Comparison of ENCODE assay signal across 1 cellular context in the genomic region with DNA sequence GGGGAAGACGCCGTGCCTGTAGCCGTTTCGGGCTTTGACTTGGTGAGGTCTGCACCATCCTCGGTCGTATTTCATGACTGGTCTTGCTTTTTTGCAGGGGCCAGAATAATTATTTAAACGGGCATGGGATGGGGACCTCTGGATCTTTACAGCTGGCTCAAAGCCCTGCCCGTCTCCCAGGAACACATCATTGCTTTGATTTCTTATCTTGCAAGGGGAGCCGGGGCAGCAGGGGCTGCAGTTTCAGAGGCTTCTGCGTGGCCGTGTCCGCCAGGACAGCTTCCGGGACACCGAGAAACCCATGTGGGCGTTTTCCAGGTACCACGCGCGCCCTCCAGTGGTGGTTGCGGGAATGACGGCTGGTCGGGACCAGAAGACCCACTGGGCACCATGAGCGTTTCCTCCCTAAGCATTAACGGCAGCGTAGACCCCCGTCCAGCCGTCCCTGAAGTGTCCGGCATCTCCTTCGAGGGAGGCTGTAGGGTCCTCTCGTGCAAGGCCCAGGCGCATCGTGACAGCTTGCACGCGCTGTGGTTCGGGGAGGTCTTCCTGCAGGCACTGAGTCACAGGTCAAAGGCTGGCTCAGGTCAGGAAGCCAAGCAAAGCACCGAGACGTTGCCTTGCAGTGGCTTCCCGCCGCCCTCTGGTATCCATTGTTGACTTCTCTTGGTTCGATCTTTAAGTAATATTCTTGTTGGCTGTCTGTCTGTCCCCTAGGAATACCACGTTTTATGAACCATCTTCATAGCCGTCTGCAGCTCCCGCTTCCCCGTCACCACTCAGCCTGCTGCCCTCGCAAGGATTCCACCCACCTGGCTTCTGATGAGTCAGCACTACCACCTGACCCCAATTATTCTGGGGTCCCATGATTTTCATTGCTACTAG.
TF ChIP-seq lines count a peak whose summit lies in the region.

No MANE protein-coding gene starts in this region.

TF ChIP-seq in K562, 482 proteins besides CTCF, POLR2A, EP300 and RAD21 (continues in another document):
- TF ChIP-seq SMC3 (conservative IDR thresholded peaks at IDR 0.05; ENCODE audit: insufficient read depth, low read depth, low read length) (peak; percentile 62; the same call in 1 of the 2 replicates), SMARCE1 (IDR thresholded peaks at IDR 0.05) (peak; percentile 48; the same call in 1 of the 2 replicates), ZNF316 (IDR thresholded peaks at IDR 0.05) (peak; percentile 96), EHMT2 (IDR thresholded peaks at IDR 0.05) (0 out of 2 replicates have a peak, but pooled peaks have one; percentile 32), HNRNPLL (IDR thresholded peaks at IDR 0.05; ENCODE audit: low read depth, low read length, poor library complexity, severe bottlenecking) (peak; percentile 2), SUPT5H (IDR thresholded peaks at IDR 0.05) (peak; percentile 28; the same call in 1 of the 2 replicates), ZC3H11A (IDR thresholded peaks at IDR 0.05; ENCODE audit: low read depth, low read length) (no peak), NONO (IDR thresholded peaks at IDR 0.05; ENCODE audit: low read depth in 2 of 2, low read length in 1 of 2) (peak in 1 of 2 experiments; percentile 10; a peak in 1 of 4 replicates), MYC (IDR thresholded peaks at IDR 0.05; ENCODE audit: low read depth, low read length) (peak; percentile 78), MYC (CRISPR knock-in tag; IDR thresholded peaks at IDR 0.05; ENCODE audit: borderline replicate concordance, low read depth) (no peak), ZFPM2 (CRISPR knock-in tag; IDR thresholded peaks at IDR 0.05) (no peak), ZBTB17 (CRISPR knock-in tag; IDR thresholded peaks at IDR 0.05) (no peak), YY1 (IDR thresholded peaks at IDR 0.05; ENCODE audit: borderline replicate concordance in 1 of 3, control insufficient read depth in 1 of 3, extremely low read depth in 1 of 3, insufficient read depth in 3 of 3, insufficient read length in 1 of 3, insufficient replicate concordance in 2 of 3, low read depth in 1 of 3, low read length in 2 of 3) (peak in 2 of 3 experiments; percentile 23 to 40), KLF16 (IDR thresholded peaks at IDR 0.05) (peak; percentile 69; the same call in 1 of the 2 replicates), XRCC5 (IDR thresholded peaks at IDR 0.05; ENCODE audit: low read depth, low read length) (0 out of 2 replicates have a peak, but pooled peaks have one; percentile 47), POLR2G (IDR thresholded peaks at IDR 0.05; ENCODE audit: low read depth, low read length) (peak; percentile 70), KDM1A (IDR thresholded peaks at IDR 0.05) (no peak), ZNF354B (CRISPR knock-in tag; IDR thresholded peaks at IDR 0.05) (no peak), CTBP1 (IDR thresholded peaks at IDR 0.05; ENCODE audit: borderline replicate concordance) (peak; percentile 74), C11orf30 (IDR thresholded peaks at IDR 0.05; ENCODE audit: low read depth) (peak; percentile 89), BHLHE40 (IDR thresholded peaks at IDR 0.05; ENCODE audit: low read length) (peak; percentile 63; the same call in 1 of the 2 replicates), CC2D1A (IDR thresholded peaks at IDR 0.05) (peak; percentile 40; the same call in 1 of the 2 replicates), ATF7 (IDR thresholded peaks at IDR 0.05) (0 out of 2 replicates have a peak, but pooled peaks have one; percentile 21), NFIX (CRISPR knock-in tag; IDR thresholded peaks at IDR 0.05; ENCODE audit: low read depth) (no peak), GABPA (tag; conservative IDR thresholded peaks at IDR 0.05; ENCODE audit: low read depth) (peak; percentile 67), HEY1 (CRISPR knock-in tag; IDR thresholded peaks at IDR 0.05; ENCODE audit: borderline replicate concordance) (no peak), JUN (IDR thresholded peaks at IDR 0.05; ENCODE audit: borderline replicate concordance, low read depth, low read length) (peak; percentile 4; the same call in 1 of the 2 replicates), JUN (CRISPR knock-in tag; IDR thresholded peaks at IDR 0.05; ENCODE audit: borderline replicate concordance) (0 out of 2 replicates have a peak, but pooled peaks have one; percentile 20), ZSCAN32 (CRISPR knock-in tag; IDR thresholded peaks at IDR 0.05) (no peak), MAFK (IDR thresholded peaks at IDR 0.05; ENCODE audit: low read length) (peak; percentile 67; the same call in 1 of the 2 replicates), RBM25 (IDR thresholded peaks at IDR 0.05; ENCODE audit: low read depth, low read length, severe bottlenecking) (no peak), ATF1 (CRISPR knock-in tag; IDR thresholded peaks at IDR 0.05) (no peak), ATF1 (tag; IDR thresholded peaks at IDR 0.05) (peak; percentile 11; the same call in 1 of the 2 replicates), MAFG (tag; conservative IDR thresholded peaks at IDR 0.05) (peak; percentile 69), ETV5 (CRISPR knock-in tag; IDR thresholded peaks at IDR 0.05; ENCODE audit: low read depth) (peak; percentile 74; the same call in 1 of the 2 replicates), L3MBTL2 (IDR thresholded peaks at IDR 0.05) (peak; percentile 67), FOXA3 (CRISPR knock-in tag; conservative IDR thresholded peaks at IDR 0.05 in 1 of 2, IDR thresholded peaks at IDR 0.05 in 1 of 2) (0 out of 4 replicates have a peak, but pooled peaks of 1 of the 2 experiments have one; percentile 30), STAG1 (CRISPR knock-in tag; IDR thresholded peaks at IDR 0.05; ENCODE audit: borderline replicate concordance) (peak; percentile 71), JUND (IDR thresholded peaks at IDR 0.05; ENCODE audit: borderline replicate concordance, low read depth, low read length) (peak; percentile 47), JUND (tag; IDR thresholded peaks at IDR 0.05; ENCODE audit: borderline replicate concordance, low read depth, low read length) (no peak; the same call in 2 of the 3 replicates), ZNF165 (CRISPR knock-in tag; IDR thresholded peaks at IDR 0.05; ENCODE audit: borderline replicate concordance) (no peak), FOXK2 (conservative IDR thresholded peaks at IDR 0.05 in 1 of 2, IDR thresholded peaks at IDR 0.05 in 1 of 2; ENCODE audit: low read depth in 2 of 2) (0 out of 4 replicates have a peak, but pooled peaks of 1 of the 2 experiments have one; percentile 15), ZBTB7A (IDR thresholded peaks at IDR 0.05; ENCODE audit: borderline replicate concordance, control insufficient read depth, low read depth, low read length) (peak; percentile 81; the same call in 1 of the 2 replicates), ESRRA (IDR thresholded peaks at IDR 0.05; ENCODE audit: borderline replicate concordance, low read depth) (peak; percentile 35; the same call in 1 of the 2 replicates), CREM (IDR thresholded peaks at IDR 0.05; ENCODE audit: low read depth) (peak; percentile 44; the same call in 1 of the 2 replicates), SMARCA4 (IDR thresholded peaks at IDR 0.05) (peak; percentile 22; the same call in 1 of the 2 replicates), ZEB2 (IDR thresholded peaks at IDR 0.05) (no peak), CBX3 (IDR thresholded peaks at IDR 0.05; ENCODE audit: borderline replicate concordance in 1 of 2, low read length in 2 of 2) (no peak; a peak in 1 of 3 replicates), CBFB (CRISPR knock-in tag; IDR thresholded peaks at IDR 0.05) (peak; percentile 74; the same call in 1 of the 2 replicates), FOXJ3 (CRISPR knock-in tag; IDR thresholded peaks at IDR 0.05) (no peak)
- TF ChIP-seq, protein P1, sequence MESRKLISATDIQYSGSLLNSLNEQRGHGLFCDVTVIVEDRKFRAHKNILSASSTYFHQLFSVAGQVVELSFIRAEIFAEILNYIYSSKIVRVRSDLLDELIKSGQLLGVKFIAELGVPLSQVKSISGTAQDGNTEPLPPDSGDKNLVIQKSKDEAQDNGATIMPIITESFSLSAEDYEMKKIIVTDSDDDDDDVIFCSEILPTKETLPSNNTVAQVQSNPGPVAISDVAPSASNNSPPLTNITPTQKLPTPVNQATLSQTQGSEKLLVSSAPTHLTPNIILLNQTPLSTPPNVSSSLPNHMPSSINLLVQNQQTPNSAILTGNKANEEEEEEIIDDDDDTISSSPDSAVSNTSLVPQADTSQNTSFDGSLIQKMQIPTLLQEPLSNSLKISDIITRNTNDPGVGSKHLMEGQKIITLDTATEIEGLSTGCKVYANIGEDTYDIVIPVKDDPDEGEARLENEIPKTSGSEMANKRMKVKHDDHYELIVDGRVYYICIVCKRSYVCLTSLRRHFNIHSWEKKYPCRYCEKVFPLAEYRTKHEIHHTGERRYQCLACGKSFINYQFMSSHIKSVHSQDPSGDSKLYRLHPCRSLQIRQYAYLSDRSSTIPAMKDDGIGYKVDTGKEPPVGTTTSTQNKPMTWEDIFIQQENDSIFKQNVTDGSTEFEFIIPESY (CRISPR knock-in tag; IDR thresholded peaks at IDR 0.05) = 0 out of 2 replicates have a peak, but pooled peaks have one; percentile 74
- TF ChIP-seq, protein P2, sequence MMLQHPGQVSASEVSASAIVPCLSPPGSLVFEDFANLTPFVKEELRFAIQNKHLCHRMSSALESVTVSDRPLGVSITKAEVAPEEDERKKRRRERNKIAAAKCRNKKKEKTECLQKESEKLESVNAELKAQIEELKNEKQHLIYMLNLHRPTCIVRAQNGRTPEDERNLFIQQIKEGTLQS (IDR thresholded peaks at IDR 0.05) = peak; percentile 45
- TF ChIP-seq, protein P2 (CRISPR knock-in tag; conservative IDR thresholded peaks at IDR 0.05) = 0 out of 2 replicates have a peak, but pooled peaks have one; percentile 74
- TF ChIP-seq, protein P3, sequence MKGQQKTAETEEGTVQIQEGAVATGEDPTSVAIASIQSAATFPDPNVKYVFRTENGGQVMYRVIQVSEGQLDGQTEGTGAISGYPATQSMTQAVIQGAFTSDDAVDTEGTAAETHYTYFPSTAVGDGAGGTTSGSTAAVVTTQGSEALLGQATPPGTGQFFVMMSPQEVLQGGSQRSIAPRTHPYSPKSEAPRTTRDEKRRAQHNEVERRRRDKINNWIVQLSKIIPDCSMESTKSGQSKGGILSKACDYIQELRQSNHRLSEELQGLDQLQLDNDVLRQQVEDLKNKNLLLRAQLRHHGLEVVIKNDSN (CRISPR knock-in tag; IDR thresholded peaks at IDR 0.05) = peak; percentile 39; the same call in 1 of the 2 replicates
- TF ChIP-seq, protein P4, sequence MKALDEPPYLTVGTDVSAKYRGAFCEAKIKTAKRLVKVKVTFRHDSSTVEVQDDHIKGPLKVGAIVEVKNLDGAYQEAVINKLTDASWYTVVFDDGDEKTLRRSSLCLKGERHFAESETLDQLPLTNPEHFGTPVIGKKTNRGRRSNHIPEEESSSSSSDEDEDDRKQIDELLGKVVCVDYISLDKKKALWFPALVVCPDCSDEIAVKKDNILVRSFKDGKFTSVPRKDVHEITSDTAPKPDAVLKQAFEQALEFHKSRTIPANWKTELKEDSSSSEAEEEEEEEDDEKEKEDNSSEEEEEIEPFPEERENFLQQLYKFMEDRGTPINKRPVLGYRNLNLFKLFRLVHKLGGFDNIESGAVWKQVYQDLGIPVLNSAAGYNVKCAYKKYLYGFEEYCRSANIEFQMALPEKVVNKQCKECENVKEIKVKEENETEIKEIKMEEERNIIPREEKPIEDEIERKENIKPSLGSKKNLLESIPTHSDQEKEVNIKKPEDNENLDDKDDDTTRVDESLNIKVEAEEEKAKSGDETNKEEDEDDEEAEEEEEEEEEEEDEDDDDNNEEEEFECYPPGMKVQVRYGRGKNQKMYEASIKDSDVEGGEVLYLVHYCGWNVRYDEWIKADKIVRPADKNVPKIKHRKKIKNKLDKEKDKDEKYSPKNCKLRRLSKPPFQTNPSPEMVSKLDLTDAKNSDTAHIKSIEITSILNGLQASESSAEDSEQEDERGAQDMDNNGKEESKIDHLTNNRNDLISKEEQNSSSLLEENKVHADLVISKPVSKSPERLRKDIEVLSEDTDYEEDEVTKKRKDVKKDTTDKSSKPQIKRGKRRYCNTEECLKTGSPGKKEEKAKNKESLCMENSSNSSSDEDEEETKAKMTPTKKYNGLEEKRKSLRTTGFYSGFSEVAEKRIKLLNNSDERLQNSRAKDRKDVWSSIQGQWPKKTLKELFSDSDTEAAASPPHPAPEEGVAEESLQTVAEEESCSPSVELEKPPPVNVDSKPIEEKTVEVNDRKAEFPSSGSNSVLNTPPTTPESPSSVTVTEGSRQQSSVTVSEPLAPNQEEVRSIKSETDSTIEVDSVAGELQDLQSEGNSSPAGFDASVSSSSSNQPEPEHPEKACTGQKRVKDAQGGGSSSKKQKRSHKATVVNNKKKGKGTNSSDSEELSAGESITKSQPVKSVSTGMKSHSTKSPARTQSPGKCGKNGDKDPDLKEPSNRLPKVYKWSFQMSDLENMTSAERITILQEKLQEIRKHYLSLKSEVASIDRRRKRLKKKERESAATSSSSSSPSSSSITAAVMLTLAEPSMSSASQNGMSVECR (CRISPR knock-in tag; IDR thresholded peaks at IDR 0.05) = 0 out of 2 replicates have a peak, but pooled peaks have one; percentile 49
- TF ChIP-seq, protein P5, sequence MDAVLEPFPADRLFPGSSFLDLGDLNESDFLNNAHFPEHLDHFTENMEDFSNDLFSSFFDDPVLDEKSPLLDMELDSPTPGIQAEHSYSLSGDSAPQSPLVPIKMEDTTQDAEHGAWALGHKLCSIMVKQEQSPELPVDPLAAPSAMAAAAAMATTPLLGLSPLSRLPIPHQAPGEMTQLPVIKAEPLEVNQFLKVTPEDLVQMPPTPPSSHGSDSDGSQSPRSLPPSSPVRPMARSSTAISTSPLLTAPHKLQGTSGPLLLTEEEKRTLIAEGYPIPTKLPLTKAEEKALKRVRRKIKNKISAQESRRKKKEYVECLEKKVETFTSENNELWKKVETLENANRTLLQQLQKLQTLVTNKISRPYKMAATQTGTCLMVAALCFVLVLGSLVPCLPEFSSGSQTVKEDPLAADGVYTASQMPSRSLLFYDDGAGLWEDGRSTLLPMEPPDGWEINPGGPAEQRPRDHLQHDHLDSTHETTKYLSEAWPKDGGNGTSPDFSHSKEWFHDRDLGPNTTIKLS (IDR thresholded peaks at IDR 0.05; ENCODE audit: borderline replicate concordance, low read depth) = peak; percentile 62; the same call in 1 of the 2 replicates
- TF ChIP-seq, protein P6, sequence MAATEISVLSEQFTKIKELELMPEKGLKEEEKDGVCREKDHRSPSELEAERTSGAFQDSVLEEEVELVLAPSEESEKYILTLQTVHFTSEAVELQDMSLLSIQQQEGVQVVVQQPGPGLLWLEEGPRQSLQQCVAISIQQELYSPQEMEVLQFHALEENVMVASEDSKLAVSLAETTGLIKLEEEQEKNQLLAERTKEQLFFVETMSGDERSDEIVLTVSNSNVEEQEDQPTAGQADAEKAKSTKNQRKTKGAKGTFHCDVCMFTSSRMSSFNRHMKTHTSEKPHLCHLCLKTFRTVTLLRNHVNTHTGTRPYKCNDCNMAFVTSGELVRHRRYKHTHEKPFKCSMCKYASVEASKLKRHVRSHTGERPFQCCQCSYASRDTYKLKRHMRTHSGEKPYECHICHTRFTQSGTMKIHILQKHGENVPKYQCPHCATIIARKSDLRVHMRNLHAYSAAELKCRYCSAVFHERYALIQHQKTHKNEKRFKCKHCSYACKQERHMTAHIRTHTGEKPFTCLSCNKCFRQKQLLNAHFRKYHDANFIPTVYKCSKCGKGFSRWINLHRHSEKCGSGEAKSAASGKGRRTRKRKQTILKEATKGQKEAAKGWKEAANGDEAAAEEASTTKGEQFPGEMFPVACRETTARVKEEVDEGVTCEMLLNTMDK (IDR thresholded peaks at IDR 0.05; ENCODE audit: borderline replicate concordance, insufficient read depth, low read depth, low read length, poor library complexity, severe bottlenecking) = peak; percentile 33
